Comparison of ENCODE assay signal across 9 cellular contexts in the genomic region with DNA sequence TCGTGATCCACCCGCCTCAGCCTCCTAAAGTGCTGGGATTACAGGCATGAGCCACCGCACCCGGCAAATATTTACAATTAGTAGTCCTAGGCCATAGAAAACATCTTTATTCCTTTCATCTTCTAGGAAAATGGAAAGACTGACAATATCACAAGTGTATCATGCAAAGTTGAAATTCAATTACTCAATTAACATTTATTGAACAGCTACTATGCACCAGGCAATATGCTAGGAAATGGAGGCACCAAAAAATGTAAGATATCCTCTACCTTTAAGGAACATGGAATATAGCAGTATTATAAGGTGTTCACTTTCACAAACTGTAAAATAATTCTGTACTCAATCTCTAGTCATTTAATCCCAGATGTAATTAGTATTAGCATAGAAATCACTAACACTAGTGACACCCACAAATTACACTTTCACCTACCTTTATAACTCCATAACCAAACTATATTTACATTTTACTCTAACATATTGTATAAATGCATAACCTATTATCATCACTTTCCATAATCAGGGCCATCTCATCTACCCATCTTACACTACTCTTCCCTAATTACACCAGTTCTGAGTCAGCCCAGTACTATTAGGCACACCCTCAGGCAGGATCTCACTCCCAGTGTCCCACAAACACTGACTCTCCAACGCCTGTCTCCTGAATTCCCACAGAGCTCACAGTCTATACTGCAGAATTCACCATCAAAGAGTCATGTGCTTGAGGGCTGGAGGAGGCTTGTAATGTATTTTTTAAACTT. TPM values are rescaled to one million over a fixed set of nuclear protein-coding genes. Genes with fewer than 3 reads are reported as not detected.
DNase-seq lines count a peak whose midpoint lies in the region; ATAC-seq, FAIRE-seq and TF ChIP-seq lines count a peak whose summit lies in the region.
"Had no signal": no experiment of that assay in that cellular context is flagged by ENCODE, and none has a peak within 500 bp of the region (broad histone marks: within the 10 kb centered on the region; RNA-seq: fewer than 3 reads in every experiment).

No MANE protein-coding gene starts in this region.

- intact Hi-C loops in K562 (cut with micrococcal nuclease) (no loop called here), transverse colon (cut with DNase I; ENCODE audit: low total_unique reads) (no loop called here)
- intact Hi-C loops in CD4-positive, alpha-beta memory T cell (cut with micrococcal nuclease), result no loop called here

- H3K9me3 ChIP-seq in K562 (replicated peaks; ENCODE audit: control insufficient read depth, insufficient read depth, low read depth, low read length) (no peaks in the 10 kb centered on the region), keratinocyte (ENCODE audit: control insufficient read depth, low read depth, low read length) (no peaks in the 10 kb centered on the region), transverse colon (no peaks in the 10 kb centered on the region)
- no peaks in the 10 kb centered on the region for H3K9me3 ChIP-seq in CD4-positive, alpha-beta memory T cell (ENCODE audit: control insufficient read depth in 1 of 2, low read length in 2 of 2)

- TF ChIP-seq EP300 in K562 (IDR thresholded peaks at IDR 0.05; ENCODE audit: low read length) (no peak), transverse colon (IDR thresholded peaks at IDR 0.05; ENCODE audit: low read depth) (no peak)

- no peaks in the 10 kb centered on the region for H3K27me3 Mint-ChIP-seq in CD4-positive, alpha-beta memory T cell

- H2AFZ ChIP-seq in KMS-11 (ENCODE audit: low read depth), result no peak overlapping the region
- no peak overlapping the region for H2AFZ ChIP-seq in K562 (ENCODE audit: low read depth, low read length)
- H2AFZ ChIP-seq in keratinocyte (ENCODE audit: control insufficient read depth, low read length), result no peak overlapping the region

- FAIRE-seq in K562 (lab: Jason Lieb, UNC) (no peak), keratinocyte (lab: Jason Lieb, UNC) (peak; percentile 73)

- no peak for TF ChIP-seq RAD21 in K562 (CRISPR knock-in tag; conservative IDR thresholded peaks at IDR 0.05 in 1 of 2, IDR thresholded peaks at IDR 0.05 in 1 of 2)

- WGBS in K562 (ENCODE audit: insufficient coverage, low coverage, missing lambda C conversion rate), result 82% methylated on average over 5 of the region's 5 CpGs
- WGBS in transverse colon (ENCODE audit: low coverage in 1 of 2), 2 donors, result 83 to 91% methylated on average over 5 of the region's 5 CpGs

- H3K4me2 ChIP-seq in KMS-11 (0 out of 2 replicates have a peak overlapping the region, but pooled peaks have one; percentile 94), K562 (ENCODE audit: insufficient read depth, low read length) (peak overlapping the region; percentile 38), keratinocyte (ENCODE audit: control insufficient read depth, extremely low read depth, insufficient read depth, low read depth, low read length) (peak overlapping the region; percentile 68)

- no peaks in the 10 kb centered on the region for H3K9me3 Mint-ChIP-seq in CD4-positive, alpha-beta memory T cell

- H3K9me1 ChIP-seq in K562 (ENCODE audit: control insufficient read depth, insufficient read depth, low read length) (peaks cover 4% of the 10 kb centered on the region), keratinocyte (ENCODE audit: control insufficient read depth, extremely low read depth, insufficient read depth, low read length) (no peaks in the 10 kb centered on the region)

- DNase-seq in K562 (ENCODE audit: extremely low read depth in 1 of 4, low spot score in 3 of 4), result no peak
- no peak for DNase-seq in keratinocyte (ENCODE audit: low read depth, low spot score)
- no peak for DNase-seq in transverse colon
- no peak for DNase-seq in stimulated activated CD4-positive, alpha-beta T cell treated with anti-CD3 and anti-CD28 coated beads, Interleukin-4, amount 100 ng/mL, for 4 hours
- DNase-seq in CD4-positive, alpha-beta memory T cell, result no peak
- DNase-seq: NCI-H1048, NCI-H748 treated with DMSO at 0.1 percent for 48 hours had no signal

- H3K27me3 ChIP-seq in KMS-11 (ENCODE audit: insufficient read depth, low read depth), result no peaks in the 10 kb centered on the region
- no peaks in the 10 kb centered on the region for H3K27me3 ChIP-seq in K562 (ENCODE audit: control insufficient read depth in 2 of 2, insufficient read depth in 2 of 2, low read length in 2 of 2)
- H3K27me3 ChIP-seq in keratinocyte (ENCODE audit: control insufficient read depth, extremely low read depth, insufficient read depth, low read length), result no peaks in the 10 kb centered on the region
- H3K27me3 ChIP-seq in transverse colon, result no peaks in the 10 kb centered on the region
- H3K27me3 ChIP-seq in CD4-positive, alpha-beta memory T cell (ENCODE audit: insufficient read depth, low read length), result no peaks in the 10 kb centered on the region

- no TSS peak for BruUV-seq in K562 (replicated peaks; lab: Mats Ljungman, UMichigan)

- no peak overlapping the region for H3K4me3 ChIP-seq in KMS-11 (IDR thresholded peaks at IDR 0.05; ENCODE audit: insufficient read depth, low read depth, low read length)
- H3K4me3 ChIP-seq in K562, result no peak overlapping the region
- peak overlapping the region in 2 of 3 experiments; percentile 17 to 18 for H3K4me3 ChIP-seq in keratinocyte (ENCODE audit: control insufficient read depth in 2 of 3, extremely low read depth in 1 of 3, insufficient read depth in 2 of 3, low read depth in 1 of 3, low read length in 3 of 3)
- H3K4me3 ChIP-seq in transverse colon, result no peak overlapping the region
- H3K4me3 ChIP-seq in CD4-positive, alpha-beta memory T cell (ENCODE audit: low read length in 2 of 2), result no peak overlapping the region

- H3K4me1 ChIP-seq in KMS-11 (ENCODE audit: low read depth, poor library complexity, severe bottlenecking) (peaks cover 54% of the 10 kb centered on the region), K562 (replicated peaks in 1 of 2; ENCODE audit: control insufficient read depth in 2 of 2, insufficient read depth in 2 of 2, low read length in 2 of 2) (peaks cover 13 to 60% of the 10 kb centered on the region in 2 experiments), keratinocyte (ENCODE audit: control insufficient read depth, extremely low read depth, insufficient read depth, low read length) (peaks cover 50% of the 10 kb centered on the region), transverse colon (peaks cover 13 to 69% (median 46%) of the 10 kb centered on the region in 4 donors)
- peaks cover 9% of the 10 kb centered on the region for H3K4me1 ChIP-seq in CD4-positive, alpha-beta memory T cell (ENCODE audit: insufficient read depth, low read length)

- CTCF ChIA-PET in K562 (lab: Yijun Ruan, JAX; ENCODE audit: low intra/inter-chr PET ratio), result interaction anchor here (0.5 kb wide), 1 partner anchor 68 kb away, joined by 4 read pairs; no protein-coding TSS in a partner anchor
- CTCF ChIA-PET in CD4-positive, alpha-beta memory T cell (lab: Charles Lee; ENCODE audit: partially characterized antibody), result no interaction called here

- H3K36me3 Mint-ChIP-seq in CD4-positive, alpha-beta memory T cell, result no peaks in the 10 kb centered on the region

- ATAC-seq in K562, result 0 out of 3 replicates have a peak, but pooled peaks have one; percentile 12
- no peak for ATAC-seq in GM18502 (IDR thresholded peaks at IDR 0.05; ENCODE audit: poor library complexity, unreplicated experiment)

- no peak for TF ChIP-seq CTCF in KMS-11 (conservative IDR thresholded peaks at IDR 0.05; ENCODE audit: low read depth, low read length)
- TF ChIP-seq CTCF in K562 (IDR thresholded peaks at IDR 0.05 in 2 of 3, conservative IDR thresholded peaks at IDR 0.05 in 1 of 3; ENCODE audit: insufficient read depth in 2 of 3, low read depth in 1 of 3, low read length in 3 of 3), result no peak
- no peak for TF ChIP-seq CTCF in keratinocyte (optimal IDR thresholded peaks at IDR 0.05 in 1 of 3, IDR thresholded peaks at IDR 0.05 in 1 of 3, conservative IDR thresholded peaks at IDR 0.05 in 1 of 3; ENCODE audit: extremely low read depth in 1 of 3, insufficient read depth in 2 of 3, low read length in 3 of 3)
- TF ChIP-seq CTCF in transverse colon (IDR thresholded peaks at IDR 0.05), result no peak

- H4K20me1 ChIP-seq in KMS-11 (ENCODE audit: insufficient read depth), result 0 out of 2 replicates have a peak, but pooled peaks cover 4% of the 10 kb centered on the region
- H4K20me1 ChIP-seq in K562 (replicated peaks; ENCODE audit: control insufficient read depth, insufficient read depth, low read length), result peaks cover 38% of the 10 kb centered on the region
- H4K20me1 ChIP-seq in keratinocyte (ENCODE audit: control insufficient read depth, extremely low read depth, insufficient read depth, low read length), result no peaks in the 10 kb centered on the region

- H3K27ac ChIP-seq in KMS-11 (no peak overlapping the region), K562 (ENCODE audit: extremely low read depth, low read depth, low read length) (peak overlapping the region; percentile 70; the same call in 1 of the 3 replicates), keratinocyte (ENCODE audit: control insufficient read depth, insufficient read depth, low read length) (peak overlapping the region; percentile 78), transverse colon (peak overlapping the region; percentile 66 to 99 (median 98))
- no peak overlapping the region for H3K27ac ChIP-seq in CD4-positive, alpha-beta memory T cell (ENCODE audit: low read depth, low read length)

- TF ChIP-seq POLR2A in K562 (conservative IDR thresholded peaks at IDR 0.05) (no peak), transverse colon (IDR thresholded peaks at IDR 0.05) (no peak)

- POLR2A ChIA-PET in K562 (lab: Yijun Ruan, JAX), result interaction anchor here (0.6 to 5.1 kb wide), 6 partner anchors 6 to 383 kb away, joined by 3 to 27 read pairs (median 4); no protein-coding TSS in a partner anchor
- POLR2A ChIA-PET in CD4-positive, alpha-beta memory T cell (lab: Charles Lee; ENCODE audit: partially characterized antibody), result no interaction called here

- no peak overlapping the region for H3K27ac Mint-ChIP-seq in CD4-positive, alpha-beta memory T cell

- H3K9ac ChIP-seq in KMS-11 (no peak overlapping the region), K562 (ENCODE audit: insufficient read depth in 1 of 2, low read depth in 2 of 2, low read length in 2 of 2) (peak overlapping the region in 1 of 2 experiments; percentile 55; a peak in 1 of 4 replicates), keratinocyte (ENCODE audit: control insufficient read depth, extremely low read depth, insufficient read depth, low read length) (peak overlapping the region; percentile 48)

- H3K36me3 ChIP-seq in KMS-11 (ENCODE audit: insufficient read depth), result no peaks in the 10 kb centered on the region
- peaks cover 30% of the 10 kb centered on the region for H3K36me3 ChIP-seq in K562 (ENCODE audit: control insufficient read depth, insufficient read depth, low read length)
- H3K36me3 ChIP-seq in keratinocyte (ENCODE audit: control insufficient read depth in 2 of 2, extremely low read depth in 1 of 2, insufficient read depth in 2 of 2, low read length in 2 of 2), result peaks cover 4 to 19% of the 10 kb centered on the region in 2 experiments
- H3K36me3 ChIP-seq in transverse colon, result peaks cover 0 to 6% (median 0%) of the 10 kb centered on the region in 4 donors
- H3K36me3 ChIP-seq in CD4-positive, alpha-beta memory T cell (ENCODE audit: insufficient read depth, low read length), result no peaks in the 10 kb centered on the region

- in situ Hi-C loops in K562 (cut with MboI) (no loop called here), transverse colon (cut with MboI; ENCODE audit: low pct_ligation_motif_present in 1 of 4, low pct_unique_long_range_greater_than_20kb in 1 of 4, low sequenced_read_pairs in 3 of 4) (no loop called here)

- H3K79me2 ChIP-seq in KMS-11 (ENCODE audit: insufficient read depth, low read depth) (peaks cover 96% of the 10 kb centered on the region), K562 (ENCODE audit: control insufficient read depth, insufficient read depth, low read length) (peaks cover 100% of the 10 kb centered on the region), keratinocyte (ENCODE audit: control insufficient read depth, insufficient read depth, low read length) (peaks cover 94% of the 10 kb centered on the region)

- dilution Hi-C loops in keratinocyte (cut with MboI; ENCODE audit: extremely low pct_ligation_motif_present, low sequenced_read_pairs), result no loop called here

- no peak overlapping the region for H3K4me3 Mint-ChIP-seq in CD4-positive, alpha-beta memory T cell

- peaks cover 7 to 16% (median 10%) of the 10 kb centered on the region in 4 donors for H3K4me1 Mint-ChIP-seq in CD4-positive, alpha-beta memory T cell

RNA-seq across cellular contexts. Expression of gene CORO1C, which starts 10.4 kb away (rescaled TPM):
- 275 and 365 TPM in 2 replicates for total RNA-seq in K562 (2011; cell fraction: chromatin; rRNA removed; ENCODE audit: low replicate concordance)
- 109 and 134 TPM in 2 replicates for total RNA-seq in K562 (2011; cell fraction: nucleolus; rRNA removed)
- 215 and 268 TPM in 2 replicates for total RNA-seq in K562 (2011; cell fraction: nucleoplasm; rRNA removed)
- total RNA-seq in K562 (2014; rRNA removed) (118 and 123 TPM in 2 replicates), K562 (2014; rRNA removed; fragmentation: Illumina TruSeq; extraction: Trizol) (154 and 166 TPM in 2 replicates), K562 (2015; rRNA removed; fragmentation: Illumina TruSeq; extraction: Trizol) (141 and 147 TPM in 2 replicates), K562 (2021) (206 TPM in 2 replicates), transverse colon (100 to 1,000 TPM in 3 of 4 donors, 10 to 100 TPM in 1; 68.1 to 153 (median 128) TPM)
- polyA plus RNA-seq in K562 (2011; rRNA removed) (265 and 280 TPM in 2 replicates), K562 (2014; fragmentation: Illumina TruSeq; extraction: Trizol) (142 and 159 TPM in 2 replicates), K562 (2014; fragmentation: Nextera tagmentation; extraction: Ambion mirVana) (10 to 100 TPM; 55.2 to 68.6 TPM), K562 (2014; rRNA removed) (125 and 150 TPM in 2 replicates), keratinocyte (230 to 283 TPM (median 268 TPM) in 3 replicates)
- polyA plus RNA-seq in K562 (2011; cell fraction: cytosol; rRNA removed), result 140 and 201 TPM in 2 replicates
- 132 and 151 TPM in 2 replicates for polyA plus RNA-seq in K562 (2011; cell fraction: nucleus; rRNA removed)
- polyA plus RNA-seq in K562 (2012), result 106 and 126 TPM in 2 replicates
- 667 and 775 TPM in 2 replicates for polyA minus RNA-seq in K562 (2011; rRNA and poly(A)+ RNA removed)
- 210 and 245 TPM in 2 replicates for polyA minus RNA-seq in K562 (2011; cell fraction: cytosol; rRNA and poly(A)+ RNA removed)
- 85.0 and 160 TPM in 2 replicates for polyA minus RNA-seq in K562 (2011; cell fraction: nucleus; rRNA and poly(A)+ RNA removed)
- polyA plus RNA-seq in keratinocyte (2011; ENCODE audit: low read depth), result 278 TPM
- polyA plus RNA-seq in keratinocyte (2011; cell fraction: cytosol; rRNA removed), result 207 and 228 TPM in 2 replicates
- polyA plus RNA-seq in keratinocyte (2011; cell fraction: nucleus; rRNA removed), result 238 and 270 TPM in 2 replicates
- 126 and 172 TPM in 2 replicates for polyA plus RNA-seq in keratinocyte (2012; ENCODE audit: low replicate concordance)
- 432 to 917 TPM (median 616 TPM) in 3 replicates for polyA minus RNA-seq in keratinocyte
- polyA minus RNA-seq in keratinocyte (2011; cell fraction: cytosol; rRNA and poly(A)+ RNA removed), result 300 TPM
- 187 and 466 TPM in 2 replicates for polyA minus RNA-seq in keratinocyte (2011; cell fraction: nucleus; rRNA and poly(A)+ RNA removed)
- 10 to 100 TPM; 10.3 to 11.9 TPM for total RNA-seq in CD4-positive, alpha-beta memory T cell
- polyA plus RNA-seq in CD4-positive, alpha-beta memory T cell, result 10 to 100 TPM in 1 of 2 donors, 1 to 10 TPM in 1; 8.0 to 12.6 TPM

Comparison
In these comparisons a context has a peak if more than half of its experiments do, and no peak if none do; other contexts are left out.
1. H3K27ac ChIP-seq: peak in K562 (single experiment), keratinocyte (single experiment) and transverse colon (4 of 4); none in KMS-11 (single experiment) and CD4-positive, alpha-beta memory T cell (single experiment).
2. H3K4me2 ChIP-seq: peak in every context shown above with its lines; median percentile 94 in KMS-11; 68 in keratinocyte; 38 in K562.
3. H3K4me3 ChIP-seq: peak in keratinocyte (2 of 3); none in KMS-11 (single experiment), K562 (single experiment), transverse colon (0 of 4) and CD4-positive, alpha-beta memory T cell (0 of 2).
4. RNA of gene CORO1C, which starts 10.4 kb away (total RNA-seq): 109 to 365 TPM in K562 and 68.1 to 153 TPM in transverse colon; 10.3 to 11.9 TPM in CD4-positive, alpha-beta memory T cell; every median in the first group is over 4 times any median in the second.